In genomic region chr1:75174031-75174760, GRCh38 we compare ENCODE assay signal across 18 cellular contexts. TPM values are rescaled to one million over a fixed set of nuclear protein-coding genes. Genes with fewer than 3 reads are reported as not detected.
"Had no signal": no experiment of that assay in that cellular context is flagged by ENCODE, and none has a peak within 500 bp of the region (broad histone marks: within the 10 kb centered on the region; RNA-seq: fewer than 3 reads in every experiment).

No MANE protein-coding gene starts in this region.

- H3K9ac ChIP-seq: neural progenitor cell had no signal

- H3K4me3 Mint-ChIP-seq: activated naive CD4-positive, alpha-beta T cell treated with anti-CD3 and anti-CD28 coated beads for 36 hours; activated naive CD8-positive, alpha-beta T cell treated with anti-CD3 and anti-CD28 coated beads, Interleukin-2, amount 50 U/mL, for 24 hours; naive B cell; neural progenitor cell; stimulated activated naive CD8-positive, alpha-beta T cell treated with anti-CD3 and anti-CD28 coated beads, Interleukin-15, Interleukin-2, amounts not matched to agents 100 ng/mL and 50 ng/mL, for 24 hours had no signal

- H3K27me3 ChIP-seq: ascending aorta, dorsolateral prefrontal cortex, neural progenitor cell, right lobe of liver, upper lobe of left lung had no signal

- H3K4me3 ChIP-seq: ascending aorta, dorsolateral prefrontal cortex, neural progenitor cell, psoas muscle, right lobe of liver, upper lobe of left lung had no signal

- H3K9me3 ChIP-seq: ascending aorta, psoas muscle, right lobe of liver, upper lobe of left lung had no signal

- H3K4me2 ChIP-seq: neural progenitor cell had no signal

- H3K9me3 Mint-ChIP-seq: activated T-helper 2 cell treated with anti-CD3 and anti-CD28 coated beads, Interferon-gamma antibody, Interleukin-2, Interleukin-4, amounts not matched to agents 10 μg/mL and 5 μg/mL and 100 μg/mL, durations not matched to agents 14 hours and 24 hours and 36 hours; stimulated activated naive CD8-positive, alpha-beta T cell treated with anti-CD3 and anti-CD28 coated beads, Interleukin-15, Interleukin-2, amounts not matched to agents 100 ng/mL and 50 ng/mL, for 24 hours had no signal

- H2AFZ ChIP-seq: neural progenitor cell had no signal

- H3K4me1 Mint-ChIP-seq: activated naive CD8-positive, alpha-beta T cell treated with anti-CD3 and anti-CD28 coated beads, Interleukin-2, amount 50 U/mL, for 24 hours; naive B cell had no signal

- H3K36me3 ChIP-seq: ascending aorta, neural progenitor cell, right lobe of liver, upper lobe of left lung had no signal

- ATAC-seq: activated naive CD8-positive, alpha-beta T cell treated with anti-CD3 and anti-CD28 coated beads, Interleukin-2, amount 50 U/mL, for 24 hours; psoas muscle had no signal

- H3K27ac Mint-ChIP-seq: activated naive CD4-positive, alpha-beta T cell treated with anti-CD3 and anti-CD28 coated beads for 36 hours; activated naive CD8-positive, alpha-beta T cell treated with anti-CD3 and anti-CD28 coated beads, Interleukin-2, amount 50 U/mL, for 24 hours; activated T-helper 2 cell treated with anti-CD3 and anti-CD28 coated beads, Interferon-gamma antibody, Interleukin-2, Interleukin-4, amounts not matched to agents 10 μg/mL and 5 μg/mL and 100 μg/mL, durations not matched to agents 14 hours and 24 hours and 36 hours; naive B cell; neural progenitor cell; stimulated activated naive CD8-positive, alpha-beta T cell treated with anti-CD3 and anti-CD28 coated beads, Interleukin-15, Interleukin-2, amounts not matched to agents 100 ng/mL and 50 ng/mL, for 24 hours had no signal

- H3K27me3 Mint-ChIP-seq: naive B cell; stimulated activated naive CD8-positive, alpha-beta T cell treated with anti-CD3 and anti-CD28 coated beads, Interleukin-15, Interleukin-2, amounts not matched to agents 100 ng/mL and 50 ng/mL, for 24 hours had no signal

- H3K36me3 Mint-ChIP-seq: naive B cell, neural progenitor cell had no signal

- H3K4me1 ChIP-seq: ascending aorta, neural progenitor cell, psoas muscle, right lobe of liver, upper lobe of left lung had no signal

- H3K27ac ChIP-seq: ascending aorta, dorsolateral prefrontal cortex, neural progenitor cell, psoas muscle, right lobe of liver, upper lobe of left lung had no signal

- DNase-seq: activated CD4-positive, alpha-beta T cell treated with anti-CD3 and anti-CD28 coated beads, Interleukin-2, amount 50 U/mL, for 4 hours; activated CD4-positive, CD25-positive, alpha-beta regulatory T cell treated with anti-CD3 and anti-CD28 coated beads, Interleukin-2, amount 50 U/mL, for 72 hours; activated naive CD4-positive, alpha-beta T cell treated with anti-CD3 and anti-CD28 coated beads for 36 hours; activated naive CD8-positive, alpha-beta T cell treated with anti-CD3 and anti-CD28 coated beads, Interleukin-2, amount 50 U/mL, for 24 hours; activated T-cell treated with anti-CD3 and anti-CD28 coated beads for 4 hours; dorsolateral prefrontal cortex; erythroblast; naive B cell; psoas muscle; right lobe of liver had no signal

RNA-seq across cellular contexts. Expression of gene LHX8, which starts 40.0 kb away (rescaled TPM):
- total RNA-seq: activated naive CD4-positive, alpha-beta T cell treated with anti-CD3 and anti-CD28 coated beads for 36 hours; activated T-helper 2 cell treated with anti-CD3 and anti-CD28 coated beads, Interferon-gamma antibody, Interleukin-2, Interleukin-4, amounts not matched to agents 10 μg/mL and 5 μg/mL and 100 μg/mL, durations not matched to agents 14 hours and 24 hours and 36 hours; ascending aorta; lung microvascular endothelial cell; mononuclear cell; osteocyte; psoas muscle; right lobe of liver; upper lobe of left lung had no signal
- polyA plus RNA-seq: psoas muscle had no signal
